8 cellular contexts compared by ENCODE assay signal in the genomic region with DNA sequence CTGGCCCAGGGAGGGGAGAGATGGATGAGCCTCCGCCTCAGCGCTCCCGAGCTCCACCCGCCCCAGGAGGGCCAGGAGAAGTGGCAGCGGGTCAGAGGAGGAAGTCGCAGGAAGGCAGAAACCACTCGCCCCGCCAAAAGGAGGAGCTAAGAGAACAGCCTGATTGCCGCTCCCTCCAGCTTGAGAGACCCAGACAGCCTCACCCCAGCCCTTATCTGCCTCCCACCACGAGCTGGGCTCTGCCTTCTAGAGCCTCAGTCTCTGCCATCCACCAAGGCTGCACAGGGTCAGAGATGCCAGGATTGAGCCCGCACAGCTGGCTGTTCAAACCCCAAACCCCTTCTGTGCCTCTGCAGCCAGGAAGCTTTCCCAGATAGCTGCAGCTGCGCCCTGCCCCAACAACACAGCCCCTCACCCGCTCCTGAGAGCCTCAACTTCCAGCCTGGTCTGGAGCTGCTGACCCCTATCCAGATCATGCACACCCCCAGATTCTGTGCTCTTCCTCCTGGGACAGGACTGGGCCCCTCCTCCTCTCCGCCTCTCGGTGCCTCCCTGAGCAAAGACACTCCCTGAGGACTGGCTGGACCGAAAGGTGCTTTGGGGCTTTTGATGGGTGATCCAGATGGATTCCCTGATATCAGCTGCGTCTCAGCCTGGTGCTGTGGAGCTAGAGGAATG.
DNase-seq lines count a peak whose midpoint lies in the region; ATAC-seq and TF ChIP-seq lines count a peak whose summit lies in the region.

No MANE protein-coding gene starts in this region.

- H3K79me2 ChIP-seq in OCI-LY1 (ENCODE audit: insufficient read depth, low read length), result peaks cover 23% of the 10 kb centered on the region

- H3K9ac ChIP-seq in OCI-LY1 (ENCODE audit: low read length), result peak overlapping the region; percentile 76

- ATAC-seq in HG03460 (IDR thresholded peaks at IDR 0.05; ENCODE audit: unreplicated experiment) (peak; percentile 40), HG02938 (IDR thresholded peaks at IDR 0.05; ENCODE audit: unreplicated experiment) (no peak)

- 0 out of 2 replicates have a peak, but pooled peaks cover 3% of the 10 kb centered on the region for H3F3A ChIP-seq in OCI-LY1 (ENCODE audit: insufficient read depth, low read length)

- H3K27ac ChIP-seq in OCI-LY1 (ENCODE audit: low read depth, low read length, poor library complexity, severe bottlenecking) (peak overlapping the region; percentile 89), neutrophil (peak overlapping the region; percentile 97), tibial artery (peak overlapping the region; percentile 23 to 52)

- DNase-seq in ELF-1 (ENCODE audit: low read depth, low spot score), result peak; percentile 85
- DNase-seq in activated T-cell treated with anti-CD3 and anti-CD28 coated beads for 24 hours (ENCODE audit: low read depth), result peak; percentile 56
- DNase-seq in fibroblast of pulmonary artery (ENCODE audit: low read depth), result no peak
- peak; percentile 66 to 77 for DNase-seq in tibial artery

- no peaks in the 10 kb centered on the region for H3K9me3 ChIP-seq in OCI-LY1 (ENCODE audit: low read length)
- no peaks in the 10 kb centered on the region for H3K9me3 ChIP-seq in neutrophil
- H3K9me3 ChIP-seq in tibial artery, result no peaks in the 10 kb centered on the region

- H3K4me2 ChIP-seq in OCI-LY1 (ENCODE audit: low read length), result peak overlapping the region; percentile 97

- intact Hi-C loops in tibial artery (cut with DNase I; ENCODE audit: low total_unique reads), result no loop called here

- no peak overlapping the region for H2AFZ ChIP-seq in OCI-LY1 (ENCODE audit: low read length)

- peaks cover 48% of the 10 kb centered on the region for H3K4me1 ChIP-seq in OCI-LY1 (ENCODE audit: insufficient read depth, low read length, severe bottlenecking)
- H3K4me1 ChIP-seq in neutrophil (ENCODE audit: control insufficient read depth in 1 of 2, insufficient read depth in 1 of 2, low read depth in 1 of 2, low read length in 1 of 2), result peaks cover 42 to 43% of the 10 kb centered on the region in 2 experiments
- peaks cover 4 to 48% (median 31%) of the 10 kb centered on the region in 4 donors for H3K4me1 ChIP-seq in tibial artery

- no peaks in the 10 kb centered on the region for H3K27me3 ChIP-seq in OCI-LY1 (ENCODE audit: insufficient read depth, low read length)
- no peaks in the 10 kb centered on the region for H3K27me3 ChIP-seq in neutrophil
- peaks cover 0 to 42% of the 10 kb centered on the region in 2 donors for H3K27me3 ChIP-seq in tibial artery

- no peaks in the 10 kb centered on the region for H3K9me2 ChIP-seq in OCI-LY1 (ENCODE audit: low read depth, low read length)

- H4K20me1 ChIP-seq in OCI-LY1 (ENCODE audit: insufficient read depth, low read length), result no peaks in the 10 kb centered on the region

- peak overlapping the region; percentile 78 for H3K4me3 ChIP-seq in OCI-LY1 (ENCODE audit: low read depth, low read length, poor library complexity, severe bottlenecking)
- H3K4me3 ChIP-seq in fibroblast of pulmonary artery (replicated peaks; ENCODE audit: low read depth, low read length), result peak overlapping the region; percentile 41
- peak overlapping the region; percentile 91 to 94 for H3K4me3 ChIP-seq in neutrophil (ENCODE audit: low read depth in 1 of 2, low read length in 1 of 2)
- H3K4me3 ChIP-seq in tibial artery, result peak overlapping the region; percentile 45 to 55

- TF ChIP-seq CTCF in OCI-LY1 (IDR thresholded peaks at IDR 0.05; ENCODE audit: low read length) (no peak), fibroblast of pulmonary artery (IDR thresholded peaks at IDR 0.05; ENCODE audit: low read length, missing control alignments) (no peak), neutrophil (IDR thresholded peaks at IDR 0.05) (peak; percentile 34), tibial artery (IDR thresholded peaks at IDR 0.05) (no peak)

- H3K36me3 ChIP-seq in OCI-LY1 (ENCODE audit: insufficient read depth, low read length) (peaks cover 10% of the 10 kb centered on the region; the same call in 1 of the 2 replicates), neutrophil (peaks cover 4% of the 10 kb centered on the region), tibial artery (no peaks in the 10 kb centered on the region)

Comparison
In these comparisons a context has a peak if more than half of its experiments do, and no peak if none do; other contexts are left out.
1. H3K27ac ChIP-seq: peak in every context shown above with its lines; median percentile 97 in neutrophil; 89 in OCI-LY1; 38 in tibial artery.
2. H3K4me3 ChIP-seq: peak in every context shown above with its lines; median percentile 92 in neutrophil; 78 in OCI-LY1; 50 in tibial artery; 41 in fibroblast of pulmonary artery.